ENCODE assay signal across 14 cellular contexts in the genomic region with DNA sequence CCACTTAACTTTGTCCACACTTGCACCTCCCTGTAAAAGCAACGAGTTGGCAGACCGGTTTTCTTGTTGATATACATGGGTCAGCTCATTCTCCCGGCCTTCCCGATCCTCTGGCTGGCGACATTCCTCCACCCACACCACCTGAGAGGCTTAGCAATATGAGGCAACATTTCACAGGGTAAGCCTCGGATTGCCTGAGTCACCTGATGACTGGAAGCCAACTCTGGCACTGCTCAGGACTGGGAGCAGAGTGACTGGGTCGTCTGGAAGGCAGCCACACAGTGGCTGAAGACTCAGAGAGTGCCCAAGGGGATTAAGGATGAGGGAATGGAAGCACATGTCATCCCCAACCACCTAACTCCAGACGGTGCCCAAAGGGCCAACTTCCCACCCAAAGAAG. TPM values are rescaled to one million over a fixed set of nuclear protein-coding genes. Genes with fewer than 3 reads are reported as not detected.
DNase-seq lines count a peak whose midpoint lies in the region; ATAC-seq, FAIRE-seq and TF ChIP-seq lines count a peak whose summit lies in the region.
"Had no signal": no experiment of that assay in that cellular context is flagged by ENCODE, and none has a peak within 500 bp of the region (broad histone marks: within the 10 kb centered on the region; RNA-seq: fewer than 3 reads in every experiment).

No MANE protein-coding gene starts in this region.

- H3K4me3 ChIP-seq in HEK293 (ENCODE audit: low read depth, low read length) (no peak overlapping the region), kidney (ENCODE audit: low read length in 2 of 2) (no peak overlapping the region), thyroid gland (replicated peaks in 1 of 3) (no peak overlapping the region)
- H3K4me3 ChIP-seq: colonic mucosa had no signal

- FAIRE-seq in kidney (lab: Jason Lieb, UNC): no peak

- TF ChIP-seq CTCF in HEK293 (tag by site-specific recombination; IDR thresholded peaks at IDR 0.05) (no peak), kidney (IDR thresholded peaks at IDR 0.05; ENCODE audit: borderline replicate concordance, extremely low read depth, insufficient read depth) (no peak), thyroid gland (IDR thresholded peaks at IDR 0.05) (no peak)

- H3K9me3 ChIP-seq in HEK293 (ENCODE audit: control insufficient read depth, insufficient read depth, low read depth, low read length): no peaks in the 10 kb centered on the region
- no peaks in the 10 kb centered on the region for H3K9me3 ChIP-seq in kidney (ENCODE audit: control insufficient read depth in 1 of 2, low read length in 2 of 2)
- no peaks in the 10 kb centered on the region for H3K9me3 ChIP-seq in thyroid gland
- H3K9me3 ChIP-seq: colonic mucosa had no signal

- peak in 1 of 2 donors; percentile 73 for TF ChIP-seq POLR2A in thyroid gland (IDR thresholded peaks at IDR 0.05)

- CTCF ChIA-PET in HEK293 (lab: Yijun Ruan, JAX): interaction anchor here (0.6 to 1.7 kb wide), 4 partner anchors 22 to 1645 kb away, joined by 3 to 5 read pairs (median 3); a partner anchor contains a TSS

- H3K27me3 ChIP-seq in thyroid gland: no peaks in the 10 kb centered on the region
- H3K27me3 ChIP-seq: colonic mucosa had no signal

- ATAC-seq in GM21717 (IDR thresholded peaks at IDR 0.05; ENCODE audit: unreplicated experiment) (no peak), GM18861 (IDR thresholded peaks at IDR 0.05; ENCODE audit: unreplicated experiment) (no peak)
- ATAC-seq: stimulated activated naive CD8-positive, alpha-beta T cell treated with anti-CD3 and anti-CD28 coated beads, Interleukin-15, amount 100 ng/mL, for 72 hours had no signal

- no peak overlapping the region for H3K9ac ChIP-seq in kidney (ENCODE audit: low read length in 2 of 2)

- no peaks in the 10 kb centered on the region for H3K36me3 ChIP-seq in HEK293 (ENCODE audit: control insufficient read depth in 2 of 2, insufficient read depth in 1 of 2, low read length in 2 of 2)
- H3K36me3 ChIP-seq in kidney (ENCODE audit: control insufficient read depth in 1 of 2, insufficient read depth in 2 of 2, low read length in 2 of 2): no peaks in the 10 kb centered on the region
- no peaks in the 10 kb centered on the region for H3K36me3 ChIP-seq in thyroid gland
- H3K36me3 ChIP-seq: colonic mucosa had no signal

- DNase-seq in T1000 (lab: John Stamatoyannopoulos, UW): peak; percentile 23
- DNase-seq in kidney: peak; percentile 89
- DNase-seq in thyroid gland: peak; percentile 97
- no peak for DNase-seq in DMS153 treated with DMSO at 0.1 percent for 48 hours (lab: John Stamatoyannopoulos, UW; ENCODE audit: unreplicated experiment)
- DNase-seq: activated naive CD4-positive, alpha-beta T cell treated with anti-CD3 and anti-CD28 coated beads for 36 hours; colonic mucosa; DMS 273 treated with DMSO at 0.1 percent for 48 hours; glutamatergic neuron; NCI-H1694; stimulated activated CD4-positive, alpha-beta T cell treated with anti-CD3 and anti-CD28 coated beads, Interleukin-4, amount 100 ng/mL, for 24 hours; stimulated activated naive CD8-positive, alpha-beta T cell treated with anti-CD3 and anti-CD28 coated beads, Interleukin-15, amount 100 ng/mL, for 72 hours had no signal

- H3K4me1 ChIP-seq in HEK293 (ENCODE audit: control insufficient read depth, insufficient read depth, low read length) (peaks cover 3% of the 10 kb centered on the region; the same call in 1 of the 2 replicates), kidney (ENCODE audit: control insufficient read depth in 1 of 2, insufficient read depth in 1 of 2, low read depth in 1 of 2, low read length in 2 of 2) (no peaks in the 10 kb centered on the region), thyroid gland (peaks cover 40 to 49% of the 10 kb centered on the region in 2 donors)
- H3K4me1 ChIP-seq: colonic mucosa had no signal

- POLR2A ChIA-PET in HEK293 (lab: Yijun Ruan, JAX): interaction anchor here (0.7 to 1.3 kb wide), 3 partner anchors 10 to 67 kb away, joined by 3 to 5 read pairs (median 3); no protein-coding TSS in a partner anchor

- WGBS in thyroid gland, 2 donors: 43 to 51% methylated on average over 8 of the region's 8 CpGs

- intact Hi-C loops in kidney (cut with DNase I) (no loop called here), thyroid gland (cut with DNase I) (no loop called here)

- H3K27ac ChIP-seq in HEK293 (ENCODE audit: extremely low read depth, low read depth, low read length): no peak overlapping the region
- no peak overlapping the region for H3K27ac ChIP-seq in kidney (ENCODE audit: low read depth in 2 of 2, low read length in 2 of 2)
- H3K27ac ChIP-seq in thyroid gland: peak overlapping the region; percentile 87 to 93 (median 89)
- H3K27ac ChIP-seq: colonic mucosa had no signal

TF ChIP-seq in HEK293, 187 proteins besides CTCF, POLR2A, EP300 and RAD21:
- 0 out of 2 replicates have a peak, but pooled peaks have one; percentile 13 for TF ChIP-seq EGR2 (tag by site-specific recombination; IDR thresholded peaks at IDR 0.05; ENCODE audit: low read depth)
- TF ChIP-seq, protein P1, sequence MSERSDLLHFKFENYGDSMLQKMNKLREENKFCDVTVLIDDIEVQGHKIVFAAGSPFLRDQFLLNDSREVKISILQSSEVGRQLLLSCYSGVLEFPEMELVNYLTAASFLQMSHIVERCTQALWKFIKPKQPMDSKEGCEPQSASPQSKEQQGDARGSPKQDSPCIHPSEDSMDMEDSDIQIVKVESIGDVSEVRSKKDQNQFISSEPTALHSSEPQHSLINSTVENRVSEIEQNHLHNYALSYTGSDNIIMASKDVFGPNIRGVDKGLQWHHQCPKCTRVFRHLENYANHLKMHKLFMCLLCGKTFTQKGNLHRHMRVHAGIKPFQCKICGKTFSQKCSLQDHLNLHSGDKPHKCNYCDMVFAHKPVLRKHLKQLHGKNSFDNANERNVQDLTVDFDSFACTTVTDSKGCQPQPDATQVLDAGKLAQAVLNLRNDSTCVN (tag by site-specific recombination; optimal IDR thresholded peaks at IDR 0.05): no peak
- TF ChIP-seq ZFP69B (tag by site-specific recombination; IDR thresholded peaks at IDR 0.05): no peak
- TF ChIP-seq ZNF221 (tag by site-specific recombination; IDR thresholded peaks at IDR 0.05; ENCODE audit: borderline replicate concordance): no peak
- peak; percentile 71 for TF ChIP-seq OSR2 (tag by site-specific recombination; IDR thresholded peaks at IDR 0.05)
- no peak for TF ChIP-seq ZBTB8A (tag by site-specific recombination; IDR thresholded peaks at IDR 0.05)
- TF ChIP-seq, protein P2, sequence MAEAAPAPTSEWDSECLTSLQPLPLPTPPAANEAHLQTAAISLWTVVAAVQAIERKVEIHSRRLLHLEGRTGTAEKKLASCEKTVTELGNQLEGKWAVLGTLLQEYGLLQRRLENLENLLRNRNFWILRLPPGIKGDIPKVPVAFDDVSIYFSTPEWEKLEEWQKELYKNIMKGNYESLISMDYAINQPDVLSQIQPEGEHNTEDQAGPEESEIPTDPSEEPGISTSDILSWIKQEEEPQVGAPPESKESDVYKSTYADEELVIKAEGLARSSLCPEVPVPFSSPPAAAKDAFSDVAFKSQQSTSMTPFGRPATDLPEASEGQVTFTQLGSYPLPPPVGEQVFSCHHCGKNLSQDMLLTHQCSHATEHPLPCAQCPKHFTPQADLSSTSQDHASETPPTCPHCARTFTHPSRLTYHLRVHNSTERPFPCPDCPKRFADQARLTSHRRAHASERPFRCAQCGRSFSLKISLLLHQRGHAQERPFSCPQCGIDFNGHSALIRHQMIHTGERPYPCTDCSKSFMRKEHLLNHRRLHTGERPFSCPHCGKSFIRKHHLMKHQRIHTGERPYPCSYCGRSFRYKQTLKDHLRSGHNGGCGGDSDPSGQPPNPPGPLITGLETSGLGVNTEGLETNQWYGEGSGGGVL (tag by site-specific recombination; IDR thresholded peaks at IDR 0.05): no peak
- TF ChIP-seq ZNF169 (tag by site-specific recombination; IDR thresholded peaks at IDR 0.05): no peak
- TF ChIP-seq ZNF654 (tag by site-specific recombination; IDR thresholded peaks at IDR 0.05; ENCODE audit: low read depth): no peak
- peak; percentile 56 for TF ChIP-seq ZFHX2 (tag by site-specific recombination; conservative IDR thresholded peaks at IDR 0.05)
- no peak for TF ChIP-seq ZBTB21 (tag by site-specific recombination; IDR thresholded peaks at IDR 0.05)
- no peak for TF ChIP-seq ZBTB17 (tag by site-specific recombination; IDR thresholded peaks at IDR 0.05)
- TF ChIP-seq ZNF76 (tag by site-specific recombination; IDR thresholded peaks at IDR 0.05; ENCODE audit: borderline replicate concordance, low read depth): no peak
- no peak for TF ChIP-seq ZNF214 (tag by site-specific recombination; IDR thresholded peaks at IDR 0.05; ENCODE audit: borderline replicate concordance)
- TF ChIP-seq GFI1B (tag by site-specific recombination; IDR thresholded peaks at IDR 0.05): no peak

RNA-seq across cellular contexts. Expression of a gene that starts 9.8 kb away (rescaled TPM):
- total RNA-seq in kidney (35.8 TPM), thyroid gland (100 to 1,000 TPM in 2 of 4 donors, 10 to 100 TPM in 2; 89.1 to 211 (median 122) TPM)
- 4.6 TPM for polyA plus RNA-seq in kidney (ENCODE audit: insufficient read depth, low read depth, low replicate concordance)

RNA-seq across cellular contexts. Expression of a gene that starts 43.3 kb away (rescaled TPM):
- total RNA-seq in kidney (20.3 TPM), thyroid gland (10 to 100 TPM; 18.7 to 24.0 (median 22.0) TPM)
- polyA plus RNA-seq in kidney (ENCODE audit: insufficient read depth, low read depth, low replicate concordance): 18.3 TPM

Comparison
In these comparisons a context has a peak if more than half of its experiments do, and no peak if none do; other contexts are left out.
1. H3K27ac ChIP-seq: peak in thyroid gland (3 of 3); none in HEK293 (single experiment) and kidney (0 of 2).